ENCODE assay signal across 26 cellular contexts in the genomic region with DNA sequence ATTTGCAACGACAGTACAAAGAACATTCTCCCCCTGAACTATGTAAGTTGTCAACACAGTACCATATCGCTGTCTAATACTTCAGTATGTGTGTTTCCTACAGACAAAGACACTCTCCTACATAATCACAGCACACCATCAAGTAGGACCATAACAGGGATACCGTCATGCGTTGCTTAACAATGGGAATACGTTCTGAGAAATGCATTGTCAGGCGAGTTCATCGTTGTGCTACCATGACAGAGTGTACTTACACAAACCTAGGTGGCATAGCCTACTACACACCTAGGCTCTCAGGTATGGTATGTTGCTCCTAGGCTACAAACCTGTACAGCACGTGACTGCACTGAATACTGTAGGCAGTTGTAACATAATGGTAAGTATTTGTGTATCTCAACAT. TPM values are rescaled to one million over a fixed set of nuclear protein-coding genes. Genes with fewer than 3 reads are reported as not detected.
"Had no signal": no experiment of that assay in that cellular context is flagged by ENCODE, and none has a peak within 500 bp of the region (broad histone marks: within the 10 kb centered on the region; RNA-seq: fewer than 3 reads in every experiment).

No MANE protein-coding gene starts in this region.

- H3K27ac Mint-ChIP-seq: activated naive CD8-positive, alpha-beta T cell; mesothelial cell of epicardium; progenitor cell of endocrine pancreas had no signal

- ATAC-seq: body of pancreas; effector memory CD8-positive, alpha-beta T cell; right lobe of liver had no signal

- H3K9me3 Mint-ChIP-seq: effector memory CD8-positive, alpha-beta T cell; mesothelial cell of epicardium; nephron progenitor cell had no signal

- H3K27me3 Mint-ChIP-seq: activated naive CD8-positive, alpha-beta T cell had no signal

- DNase-seq: activated CD4-positive, alpha-beta T cell treated with anti-CD3 and anti-CD28 coated beads for 4 hours; activated CD4-positive, alpha-beta T cell treated with anti-CD3 and anti-CD28 coated beads, Interleukin-2, amount 50 U/mL, for 48 hours; activated CD4-positive, CD25-positive, alpha-beta regulatory T cell; activated CD8-positive, alpha-beta memory T cell treated with anti-CD3 and anti-CD28 coated beads for 24 hours; activated effector memory CD4-positive, alpha-beta T cell treated with Interleukin-2 at 50 U/mL for 16 hours; activated naive CD4-positive, alpha-beta T cell treated with Interleukin-2 at 50 U/mL for 16 hours; body of pancreas; cortex of kidney; effector memory CD8-positive, alpha-beta T cell; erythroblast; kidney glomerular epithelial cell; nephron progenitor cell; right lobe of liver; stimulated activated CD4-positive, alpha-beta T cell treated with anti-CD3 and anti-CD28 coated beads, Interleukin-2, amount 100 ng/mL, for 48 hours; stimulated activated naive CD4-positive, alpha-beta T cell treated with Interleukin-2 at 50 U/mL for 16 hours; T-helper 1 cell; transverse colon had no signal

- H3K4me3 Mint-ChIP-seq: activated naive CD8-positive, alpha-beta T cell; effector memory CD8-positive, alpha-beta T cell; mesothelial cell of epicardium; nephron progenitor cell had no signal

- H3K4me3 ChIP-seq: adrenal gland, body of pancreas, cardiac muscle cell, ovary, right lobe of liver, testis, transverse colon, vagina had no signal

- H3K9me3 ChIP-seq: adrenal gland, body of pancreas, neutrophil, ovary, right lobe of liver, testis, transverse colon, vagina had no signal

- H3K27me3 ChIP-seq: adrenal gland, body of pancreas, cardiac muscle cell, ovary, right lobe of liver, testis, transverse colon, vagina had no signal

- H3K27ac ChIP-seq: body of pancreas, cardiac muscle cell, neutrophil, ovary, right lobe of liver, testis, transverse colon, vagina had no signal

- H3K36me3 ChIP-seq: adrenal gland, cardiac muscle cell, neutrophil, ovary, right lobe of liver, transverse colon, vagina had no signal

- H3K4me1 ChIP-seq: right lobe of liver had no signal

RNA-seq across cellular contexts. Expression of a gene that starts 4.2 kb away (rescaled TPM):
- total RNA-seq: progenitor cell of endocrine pancreas had no signal
